Comparison of ENCODE assay signal across 27 cellular contexts in the genomic region with DNA sequence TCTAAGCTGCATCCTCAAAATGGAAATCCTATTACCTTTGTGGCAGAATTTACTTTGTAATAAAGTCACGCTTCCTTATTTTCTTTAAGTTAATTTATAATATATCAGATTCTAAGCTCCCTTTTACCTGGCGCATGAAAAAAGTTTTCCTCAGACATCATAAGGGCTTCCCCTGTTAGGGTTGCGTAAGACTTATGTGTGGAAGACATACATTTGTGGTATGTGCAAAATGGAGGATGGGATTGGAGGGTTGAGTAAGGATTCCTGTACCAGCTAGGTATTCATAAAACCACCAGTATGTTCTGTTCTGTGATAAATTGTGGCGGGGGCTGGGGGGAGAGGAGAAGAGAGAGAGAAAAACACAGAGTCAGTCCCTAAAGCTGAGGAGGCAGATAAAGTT.
"Had no signal": no experiment of that assay in that cellular context is flagged by ENCODE, and none has a peak within 500 bp of the region (broad histone marks: within the 10 kb centered on the region; RNA-seq: fewer than 3 reads in every experiment).

No MANE protein-coding gene starts in this region.

- H3K27ac ChIP-seq: stomach, suprapubic skin, testis, thoracic aorta, thyroid gland, tibial artery, tibial nerve, transverse colon, upper lobe of left lung, upper lobe of right lung, uterus, vagina had no signal

- H3K27me3 ChIP-seq: stomach, testis, thyroid gland, tibial artery, tibial nerve, transverse colon, upper lobe of left lung, upper lobe of right lung, uterus, vagina had no signal

- H3K36me3 ChIP-seq: stomach, suprapubic skin, thoracic aorta, thyroid gland, tibial artery, tibial nerve, transverse colon, upper lobe of left lung, upper lobe of right lung, uterus, vagina had no signal

- ATAC-seq: stimulated activated effector memory CD8-positive, alpha-beta T cell treated with anti-CD3 and anti-CD28 coated beads, Interleukin-12 subunit alpha, Interleukin-12 subunit beta, amount 100 ng/mL, for 72 hours; stimulated activated memory B cell treated with anti-CD40 and anti-IgM and Interleukin-4, amounts not matched to agents 10 μg/mL and 1 μg/mL and 100 μg/mL, for 72 hours; stimulated activated naive B cell treated with anti-CD40 and anti-IgM and Interleukin-4, amounts not matched to agents 10 μg/mL and 1 μg/mL and 100 μg/mL, for 72 hours; stimulated activated naive CD8-positive, alpha-beta T cell treated with anti-CD3 and anti-CD28 coated beads, Interleukin-15, amount 100 ng/mL, for 72 hours; stimulated activated naive CD8-positive, alpha-beta T cell treated with anti-CD3 and anti-CD28 coated beads, Interleukin-15, Interleukin-2, amounts not matched to agents 100 U/mL and 50 U/mL, for 24 hours; upper lobe of right lung had no signal

- H3K9me3 ChIP-seq: stomach, suprapubic skin, testis, thoracic aorta, thyroid gland, tibial artery, tibial nerve, transverse colon, upper lobe of left lung, upper lobe of right lung, uterus, vagina had no signal

- FAIRE-seq: urothelium cell line had no signal

- DNase-seq: stimulated activated CD4-positive, alpha-beta T cell treated with anti-CD3 and anti-CD28 coated beads, Interleukin-2, amount 100 ng/mL, for 48 hours; stimulated activated CD4-positive, alpha-beta T cell treated with anti-CD3 and anti-CD28 coated beads, Interleukin-4, amount 100 ng/mL, for 1 hour; stimulated activated CD4-positive, alpha-beta T cell treated with anti-CD3 and anti-CD28 coated beads, Interleukin-4, amount 100 ng/mL, for 24 hours; stimulated activated CD4-positive, alpha-beta T cell treated with anti-CD3 and anti-CD28 coated beads, Interleukin-4, amount 100 ng/mL, for 4 hours; stimulated activated CD8-positive, alpha-beta memory T cell treated with anti-CD3 and anti-CD28 coated beads, Interleukin-4, amount 100 ng/mL, for 48 hours; stimulated activated naive B cell treated with anti-CD40 and anti-IgM and Interleukin-4, amounts not matched to agents 10 μg/mL and 1 μg/mL and 100 μg/mL, for 72 hours; stimulated activated naive CD4-positive, alpha-beta T cell; stimulated activated naive CD4-positive, alpha-beta T cell treated with Interleukin-2 at 50 U/mL for 16 hours; stimulated activated naive CD8-positive, alpha-beta T cell treated with anti-CD3 and anti-CD28 coated beads, Interleukin-15, amount 100 ng/mL, for 72 hours; stimulated activated naive CD8-positive, alpha-beta T cell treated with anti-CD3 and anti-CD28 coated beads, Interleukin-15, Interleukin-2, amounts not matched to agents 100 U/mL and 50 U/mL, for 24 hours; stomach; substantia nigra; testis; thyroid gland; tibial artery; transverse colon; trophoblast cell; upper lobe of left lung; upper lobe of right lung; uterus had no signal

- H3K4me3 ChIP-seq: stomach, suprapubic skin, testis, thoracic aorta, thyroid gland, tibial artery, tibial nerve, transverse colon, upper lobe of left lung, upper lobe of right lung, uterus, vagina had no signal

- H3K4me1 ChIP-seq: stomach, suprapubic skin, testis, thyroid gland, tibial artery, tibial nerve, transverse colon, upper lobe of left lung, upper lobe of right lung, uterus, vagina had no signal
